Comparison of ENCODE assay signal across 8 cellular contexts in genomic region chr3:186821429-186822367, GRCh38. TPM values are rescaled to one million over a fixed set of nuclear protein-coding genes. Genes with fewer than 3 reads are reported as not detected.
DNase-seq lines count a peak whose midpoint lies in the region; ATAC-seq and TF ChIP-seq lines count a peak whose summit lies in the region.

No MANE protein-coding gene starts in this region.

- H4K5ac ChIP-seq in H9 (ENCODE audit: insufficient read length, low read depth, low read length) = no peak overlapping the region
- H4K5ac ChIP-seq in mesendoderm (ENCODE audit: low read length) = no peak overlapping the region

- no peak overlapping the region for H3K14ac ChIP-seq in H9 (ENCODE audit: insufficient read depth, low read length)

- H3K4me1 ChIP-seq in H9 (ENCODE audit: insufficient read depth, low read length) (no peaks in the 10 kb centered on the region; the same call in 1 of the 2 replicates), mesendoderm (ENCODE audit: control insufficient read depth, low read depth, low read length) (peaks cover 4% of the 10 kb centered on the region)

- no peak overlapping the region for H3K9ac ChIP-seq in H9 (ENCODE audit: extremely low read depth, insufficient read length, low read length)
- H3K9ac ChIP-seq in mesendoderm (ENCODE audit: low read length) = peak overlapping the region; percentile 55

- H3K4ac ChIP-seq in H9 (ENCODE audit: low read depth, low read length) = no peak overlapping the region
- no peak overlapping the region for H3K4ac ChIP-seq in mesendoderm (ENCODE audit: low read depth, low read length)

- no peaks in the 10 kb centered on the region for H3K9me3 ChIP-seq in H9 (ENCODE audit: control insufficient read depth, low read depth, low read length)

- H2BK12ac ChIP-seq in H9 (ENCODE audit: insufficient read length, low read depth, low read length) = no peak overlapping the region

- no peak for ATAC-seq in HG03095 (IDR thresholded peaks at IDR 0.05; ENCODE audit: unreplicated experiment)
- ATAC-seq in GM18520 (IDR thresholded peaks at IDR 0.05; ENCODE audit: unreplicated experiment) = no peak

- H4K91ac ChIP-seq in H9 (ENCODE audit: insufficient read length, low read depth, low read length) = no peak overlapping the region

- H3K27me3 ChIP-seq in H9 (ENCODE audit: insufficient read depth, low read length) (peaks cover 2% of the 10 kb centered on the region; the same call in 1 of the 2 replicates), mesendoderm (ENCODE audit: insufficient read depth, low read length, poor library complexity) (no peaks in the 10 kb centered on the region)

- peak overlapping the region; percentile 97 for H2AFZ ChIP-seq in H9 (ENCODE audit: low read length)

- DNase-seq in H9 (no peak), NCI-H748 treated with DMSO at 0.1 percent for 48 hours (lab: John Stamatoyannopoulos, UW) (peak; percentile 3), cerebellar cortex (ENCODE audit: low spot score) (peak; percentile 61), mesendoderm (peak; percentile 65)
- DNase-seq in stimulated activated naive CD4-positive, alpha-beta T cell treated with Interleukin-2 at 50 U/mL for 16 hours (lab: John Stamatoyannopoulos, UW) = no peak

- H3K18ac ChIP-seq in H9 (ENCODE audit: insufficient read length, low read depth, low read length) = no peak overlapping the region
- H3K18ac ChIP-seq in mesendoderm (ENCODE audit: low read length) = no peak overlapping the region

- H2AK5ac ChIP-seq in H9 (ENCODE audit: insufficient read length, low read length) (no peak overlapping the region), mesendoderm (ENCODE audit: low read length) (no peak overlapping the region)

- H3K36me3 ChIP-seq in mesendoderm (ENCODE audit: control insufficient read depth, insufficient read depth, low read length) = no peaks in the 10 kb centered on the region

- H3K36me3 Mint-ChIP-seq in H9 (ENCODE audit: insufficient read depth in 1 of 3, low read depth in 3 of 3) = no peaks in the 10 kb centered on the region

- peaks cover 27% of the 10 kb centered on the region for H3K27me3 Mint-ChIP-seq in H9 (ENCODE audit: low read depth)

- H4K8ac ChIP-seq in H9 (replicated peaks; ENCODE audit: insufficient read length, low read depth, low read length) (no peak overlapping the region), mesendoderm (ENCODE audit: low read depth, low read length) (no peak overlapping the region)

- H3K4me2 ChIP-seq in H9 (ENCODE audit: insufficient read depth, insufficient read length, low read length) (no peak overlapping the region), mesendoderm (ENCODE audit: low read length) (no peak overlapping the region)

- H3K23me2 ChIP-seq in H9 (ENCODE audit: insufficient read length, low read depth, low read length, poor library complexity, severe bottlenecking) = peaks cover 8% of the 10 kb centered on the region

- H3K79me2 ChIP-seq in H9 (ENCODE audit: insufficient read depth, low read length) = no peaks in the 10 kb centered on the region
- H3K79me2 ChIP-seq in mesendoderm (ENCODE audit: control insufficient read depth, insufficient read depth, low read length) = no peaks in the 10 kb centered on the region

- H3K23ac ChIP-seq in H9 (ENCODE audit: insufficient read length, low read depth, low read length) (no peak overlapping the region), mesendoderm (ENCODE audit: low read length) (no peak overlapping the region)

- H3K79me1 ChIP-seq in H9 (ENCODE audit: insufficient read depth, low read depth, low read length, poor library complexity, severe bottlenecking) = no peaks in the 10 kb centered on the region
- no peaks in the 10 kb centered on the region for H3K79me1 ChIP-seq in mesendoderm (ENCODE audit: low read length)

- no peak overlapping the region for H3T11ph ChIP-seq in H9 (ENCODE audit: low read length)

- no peaks in the 10 kb centered on the region for H4K20me1 ChIP-seq in H9 (ENCODE audit: control insufficient read depth, insufficient read depth, insufficient read length)

- H2BK15ac ChIP-seq in H9 (ENCODE audit: low read depth, low read length) = no peak overlapping the region
- no peak overlapping the region for H2BK15ac ChIP-seq in mesendoderm (replicated peaks; ENCODE audit: low read depth)

- no peak overlapping the region for H3K27ac ChIP-seq in C4-2B
- no peak overlapping the region for H3K27ac ChIP-seq in H9 (ENCODE audit: insufficient read length, low read depth, low read length)
- no peak overlapping the region for H3K27ac ChIP-seq in mesendoderm (ENCODE audit: low read depth, low read length)

- H2BK20ac ChIP-seq in H9 (ENCODE audit: low read depth, low read length, poor library complexity, severe bottlenecking) = no peak overlapping the region

- peak overlapping the region in 1 of 3 experiments; percentile 58; a peak in 1 of 7 replicates for H3K27ac Mint-ChIP-seq in H9

- H3K4me3 ChIP-seq in mesendoderm (ENCODE audit: low read length) = no peak overlapping the region

- WGBS in H9 (ENCODE audit: extremely low coverage, insufficient read length, low lambda C conversion rate) = no CpG with 5 or more reads among the region's 10 CpGs
- no CpG with 5 or more reads among the region's 10 CpGs for WGBS in mesendoderm (ENCODE audit: extremely low coverage, insufficient coverage, low lambda C conversion rate)

- no peaks in the 10 kb centered on the region for H3K9me3 Mint-ChIP-seq in H9

- H3K56ac ChIP-seq in H9 (ENCODE audit: insufficient read length, low read depth, low read length) (no peak overlapping the region), mesendoderm (ENCODE audit: low read length) (no peak overlapping the region)

- H3K4me3 Mint-ChIP-seq in H9 = no peak overlapping the region

- H2BK5ac ChIP-seq in H9 (ENCODE audit: insufficient read length, low read length) = no peak overlapping the region
- no peak overlapping the region for H2BK5ac ChIP-seq in mesendoderm (ENCODE audit: low read length)

- TF ChIP-seq CTCF in C4-2B (conservative IDR thresholded peaks at IDR 0.05) (peak; percentile 93), H9 (conservative IDR thresholded peaks at IDR 0.05) (peak; percentile 82)

- H3K4me1 Mint-ChIP-seq in H9 = peaks cover 29 to 39% of the 10 kb centered on the region in 2 experiments

- H2BK120ac ChIP-seq in H9 (ENCODE audit: low read depth, low read length, poor library complexity, severe bottlenecking) = no peak overlapping the region
- H2BK120ac ChIP-seq in mesendoderm (ENCODE audit: low read depth, low read length) = no peak overlapping the region

RNA-seq across cellular contexts. Expression of gene RFC4, which starts 15.4 kb away (rescaled TPM):
- total RNA-seq in H9 (2021) = 103 and 108 TPM in 2 replicates
- 79.0 TPM for polyA plus RNA-seq in mesendoderm (2013, experiment 1 of 2)
- polyA plus RNA-seq in mesendoderm (2013, experiment 2 of 2) = 77.1 TPM

RNA-seq across cellular contexts. Expression of gene ADIPOQ, which starts 20.8 kb away (rescaled TPM):
- not detected in 2 replicates for total RNA-seq in H9 (2021)
- not detected for polyA plus RNA-seq in mesendoderm (2013, experiment 1 of 2)
- polyA plus RNA-seq in mesendoderm (2013, experiment 2 of 2) = not detected

RNA-seq across cellular contexts. Expression of gene EIF4A2, which starts 38.3 kb away (rescaled TPM):
- total RNA-seq in H9 (2021) = 398 and 417 TPM in 2 replicates
- polyA plus RNA-seq in mesendoderm (2013, experiment 1 of 2) = 154 TPM
- 151 TPM for polyA plus RNA-seq in mesendoderm (2013, experiment 2 of 2)

Comparison
In these comparisons a context has a peak if more than half of its experiments do, and no peak if none do; other contexts are left out.
1. DNase-seq: peak in NCI-H748 treated with DMSO at 0.1 percent for 48 hours (single experiment), cerebellar cortex (single experiment) and mesendoderm (single experiment); none in H9 (single experiment) and stimulated activated naive CD4-positive, alpha-beta T cell treated with Interleukin-2 at 50 U/mL for 16 hours (single experiment).